In genomic region chr7:106218546-106218945, GRCh38 we compare ENCODE assay signal across 27 cellular contexts.
DNase-seq lines count a peak whose midpoint lies in the region; ATAC-seq and TF ChIP-seq lines count a peak whose summit lies in the region.
"Had no signal": no experiment of that assay in that cellular context is flagged by ENCODE, and none has a peak within 500 bp of the region (broad histone marks: within the 10 kb centered on the region; RNA-seq: fewer than 3 reads in every experiment).

No MANE protein-coding gene starts in this region.

- H3K36me3 Mint-ChIP-seq in progenitor cell of endocrine pancreas (ENCODE audit: insufficient read depth), result no peaks in the 10 kb centered on the region
- H3K36me3 Mint-ChIP-seq: activated naive CD8-positive, alpha-beta T cell treated with anti-CD3 and anti-CD28 coated beads, Interleukin-2, amount 10 ng/mL, durations not matched to agents 7 days and 5 days; brain; CD14-positive monocyte; IgD-negative memory B cell; memory B cell had no signal

- H3K27me3 Mint-ChIP-seq in progenitor cell of endocrine pancreas, result peaks cover 27% of the 10 kb centered on the region
- H3K27me3 Mint-ChIP-seq: IgD-negative memory B cell had no signal

- peaks cover 22% of the 10 kb centered on the region for H3K4me1 ChIP-seq in GM23248 (ENCODE audit: insufficient read depth)
- H3K4me1 ChIP-seq in gastroesophageal sphincter, result peaks cover 8 to 37% (median 8%) of the 10 kb centered on the region in 3 donors
- H3K4me1 ChIP-seq in psoas muscle, result peaks cover 26% of the 10 kb centered on the region
- H3K4me1 ChIP-seq: Peyer's patch had no signal

- TF ChIP-seq POLR2A in gastroesophageal sphincter (IDR thresholded peaks at IDR 0.05), result no peak

- no peaks in the 10 kb centered on the region for H3K9me3 Mint-ChIP-seq in progenitor cell of endocrine pancreas (ENCODE audit: low read depth)
- H3K9me3 Mint-ChIP-seq: CD14-positive monocyte, endodermal cell, IgD-negative memory B cell, memory B cell had no signal

- no peaks in the 10 kb centered on the region for H3K79me2 ChIP-seq in GM23248 (ENCODE audit: insufficient read depth)

- no peaks in the 10 kb centered on the region for H4K20me1 ChIP-seq in GM23248 (ENCODE audit: insufficient read depth)

- no peak for TF ChIP-seq EP300 in gastroesophageal sphincter (IDR thresholded peaks at IDR 0.05)

- intact Hi-C loops in psoas muscle (cut with DNase I), result no loop called here

- TF ChIP-seq CTCF in cardiac fibroblast (IDR thresholded peaks at IDR 0.05; ENCODE audit: low read depth, low read length) (no peak), gastroesophageal sphincter (IDR thresholded peaks at IDR 0.05) (no peak), psoas muscle (IDR thresholded peaks at IDR 0.05) (no peak), progenitor cell of endocrine pancreas (IDR thresholded peaks at IDR 0.05; ENCODE audit: unreplicated experiment) (no peak)

- no peak overlapping the region for H3K27ac Mint-ChIP-seq in progenitor cell of endocrine pancreas
- H3K27ac Mint-ChIP-seq: activated naive CD8-positive, alpha-beta T cell treated with anti-CD3 and anti-CD28 coated beads, Interleukin-2, amount 10 ng/mL, durations not matched to agents 7 days and 5 days; brain; CD14-positive monocyte; endodermal cell; IgD-negative memory B cell; memory B cell had no signal

- WGBS in GM23248 (ENCODE audit: low coverage in 1 of 2, low lambda C conversion rate in 2 of 2, missing lambda C conversion rate in 2 of 2), 2 experiments, result 69 to 70% methylated on average over 3 of the region's 3 CpGs
- 65 to 80% methylated on average over 2 of the region's 3 CpGs for WGBS in gastroesophageal sphincter (ENCODE audit: low coverage in 1 of 2), 2 donors
- WGBS in psoas muscle, 3 donors, result 77 to 91% (median 77%) methylated on average over 3 of the region's 3 CpGs

- H3K9me3 ChIP-seq in GM23248 (ENCODE audit: low read depth) (no peaks in the 10 kb centered on the region), gastroesophageal sphincter (no peaks in the 10 kb centered on the region), psoas muscle (no peaks in the 10 kb centered on the region)
- H3K9me3 ChIP-seq: Peyer's patch had no signal

- H3K4me1 Mint-ChIP-seq in progenitor cell of endocrine pancreas (ENCODE audit: low read depth), result peaks cover 8% of the 10 kb centered on the region
- H3K4me1 Mint-ChIP-seq: brain, CD14-positive monocyte, IgD-negative memory B cell, memory B cell had no signal

- no peaks in the 10 kb centered on the region for H3K36me3 ChIP-seq in GM23248 (ENCODE audit: low read depth)
- no peaks in the 10 kb centered on the region for H3K36me3 ChIP-seq in gastroesophageal sphincter
- H3K36me3 ChIP-seq in psoas muscle (ENCODE audit: insufficient read depth in 1 of 2, low read depth in 1 of 2), result no peaks in the 10 kb centered on the region
- H3K36me3 ChIP-seq: Peyer's patch had no signal

- no peak overlapping the region for H3K27ac ChIP-seq in GM23248
- peak overlapping the region in 3 of 4 donors; percentile 34 to 77 (median 76) for H3K27ac ChIP-seq in gastroesophageal sphincter
- H3K27ac ChIP-seq in psoas muscle, result peak overlapping the region; percentile 89
- H3K27ac ChIP-seq: foreskin keratinocyte, HL-60 had no signal

- H3K27me3 ChIP-seq in GM23248 (replicated peaks; ENCODE audit: insufficient read depth), result no peaks in the 10 kb centered on the region
- H3K27me3 ChIP-seq in gastroesophageal sphincter, result no peaks in the 10 kb centered on the region
- no peaks in the 10 kb centered on the region for H3K27me3 ChIP-seq in psoas muscle (ENCODE audit: insufficient read depth in 3 of 3, low read length in 2 of 3)
- H3K27me3 ChIP-seq: foreskin keratinocyte, Peyer's patch had no signal

- peaks cover 22% of the 10 kb centered on the region for H3F3A ChIP-seq in GM23248 (ENCODE audit: insufficient read depth)

- no peak overlapping the region for H2AFZ ChIP-seq in GM23248

- no peak overlapping the region for H3K4me2 ChIP-seq in GM23248 (ENCODE audit: unreplicated experiment)

- in situ Hi-C loops in GM23248 (cut with MboI), result no loop called here

- no peak overlapping the region for H3K4me3 Mint-ChIP-seq in progenitor cell of endocrine pancreas (ENCODE audit: low read depth)
- H3K4me3 Mint-ChIP-seq: activated naive CD8-positive, alpha-beta T cell treated with anti-CD3 and anti-CD28 coated beads, Interleukin-2, amount 10 ng/mL, durations not matched to agents 7 days and 5 days; brain; CD14-positive monocyte; endodermal cell; IgD-negative memory B cell; memory B cell had no signal

- H3K9me2 ChIP-seq in GM23248 (ENCODE audit: insufficient read depth), result no peaks in the 10 kb centered on the region

- peak; percentile 42 for DNase-seq in GM23248
- DNase-seq in cardiac fibroblast (ENCODE audit: low read depth in 2 of 2), result peak; percentile 46 to 70
- no peak for DNase-seq in psoas muscle
- no peak for DNase-seq in NCI-H128 (lab: John Stamatoyannopoulos, UW; ENCODE audit: unreplicated experiment)
- no peak for DNase-seq in progenitor cell of endocrine pancreas (ENCODE audit: low spot score, unreplicated experiment)
- DNase-seq in medulla oblongata (ENCODE audit: extremely low spot score), result no peak
- DNase-seq: activated CD4-positive, alpha-beta T cell treated with anti-CD3 and anti-CD28 coated beads, Interleukin-2, amount 50 U/mL, for 1 hour; activated CD8-positive, alpha-beta memory T cell treated with anti-CD3 and anti-CD28 coated beads, Interleukin-2, amount 50 U/mL, for 48 hours; activated effector memory CD4-positive, alpha-beta T cell treated with Interleukin-2 at 50 U/mL for 16 hours; activated naive CD8-positive, alpha-beta T cell treated with anti-CD3 and anti-CD28 coated beads, Interleukin-2, amount 10 ng/mL, durations not matched to agents 7 days and 5 days; EL; endodermal cell; foreskin keratinocyte; GOT3; NCI-H1417 treated with DMSO at 0.1 percent for 48 hours; NCI-H510A; Peyer's patch; stimulated activated CD8-positive, alpha-beta memory T cell treated with anti-CD3 and anti-CD28 coated beads, Interleukin-4, amount 100 ng/mL, for 48 hours; substantia nigra had no signal

- H3K4me3 ChIP-seq in GM23248, result no peak overlapping the region
- no peak overlapping the region for H3K4me3 ChIP-seq in cardiac fibroblast (replicated peaks in 1 of 2; ENCODE audit: low read depth in 2 of 2, low read length in 2 of 2)
- no peak overlapping the region for H3K4me3 ChIP-seq in gastroesophageal sphincter
- H3K4me3 ChIP-seq in psoas muscle, result no peak overlapping the region
- H3K4me3 ChIP-seq: coronary artery, Peyer's patch had no signal

- H3K9ac ChIP-seq in GM23248, result no peak overlapping the region

- ATAC-seq in gastroesophageal sphincter, result no peak
- ATAC-seq in psoas muscle, result no peak
- ATAC-seq in GM19351 (IDR thresholded peaks at IDR 0.05; ENCODE audit: unreplicated experiment), result no peak
- ATAC-seq: foreskin keratinocyte had no signal

Comparison
In these comparisons a context has a peak if more than half of its experiments do, and no peak if none do; other contexts are left out.
1. DNase-seq: peak in GM23248 (single experiment) and cardiac fibroblast (2 of 2); none in psoas muscle (0 of 2), NCI-H128 (single experiment), progenitor cell of endocrine pancreas (single experiment) and medulla oblongata (single experiment).